ENCODE assay signal across 8 cellular contexts in genomic region chr11:64204464-64204989, GRCh38. TPM values are rescaled to one million over a fixed set of nuclear protein-coding genes. Genes with fewer than 3 reads are reported as not detected.
DNase-seq lines count a peak whose midpoint lies in the region; ATAC-seq and TF ChIP-seq lines count a peak whose summit lies in the region.

No MANE protein-coding gene starts in this region.

- intact Hi-C loops in testis (cut with DNase I; ENCODE audit: low total_unique reads) = loop anchor here (10.0 kb wide), 1 partner anchor 90 kb away; the partner anchor contains the start of gene KCNK4

- peak; percentile 71 for DNase-seq in DMS153 (lab: John Stamatoyannopoulos, UW)
- DNase-seq in MG63 = peak; percentile 76
- peak; percentile 78 for DNase-seq in RWPE2 (ENCODE audit: low spot score)
- peak; percentile 69 to 71 for DNase-seq in activated T-helper 1 cell treated with anti-CD3 and anti-CD28 coated beads, Interleukin-2, amount 50 U/mL, for 16 hours (ENCODE audit: low read depth in 1 of 2, low spot score in 1 of 2)
- peak; percentile 97 for DNase-seq in fibroblast of pulmonary artery (ENCODE audit: low read depth)
- DNase-seq in neuronal stem cell (ENCODE audit: low spot score) = peak; percentile 48
- DNase-seq in testis = peak; percentile 94

- H3K9me3 ChIP-seq in MG63 (no peaks in the 10 kb centered on the region), RWPE2 (ENCODE audit: severe bottlenecking) (no peaks in the 10 kb centered on the region), neuronal stem cell (replicated peaks in 1 of 2; ENCODE audit: control insufficient read depth in 2 of 2, insufficient read depth in 1 of 2, low read depth in 1 of 2, low read length in 2 of 2) (peaks cover 0 to 3% of the 10 kb centered on the region in 2 donors), testis (no peaks in the 10 kb centered on the region)

- no peak overlapping the region for H4K91ac ChIP-seq in neuronal stem cell (ENCODE audit: low read depth, low read length, poor library complexity)

- no peaks in the 10 kb centered on the region for H3K4me1 ChIP-seq in RWPE2 (ENCODE audit: insufficient read depth, poor library complexity, severe bottlenecking)
- peaks cover 6 to 11% of the 10 kb centered on the region in 2 donors for H3K4me1 ChIP-seq in neuronal stem cell (ENCODE audit: control insufficient read depth in 2 of 2, insufficient read depth in 1 of 2, low read depth in 1 of 2, low read length in 2 of 2)
- peaks cover 9% of the 10 kb centered on the region for H3K4me1 ChIP-seq in testis

- peak; percentile 87 for TF ChIP-seq CTCF in RWPE2 (IDR thresholded peaks at IDR 0.05; ENCODE audit: poor library complexity, severe bottlenecking)
- TF ChIP-seq CTCF in fibroblast of pulmonary artery (IDR thresholded peaks at IDR 0.05; ENCODE audit: low read length, missing control alignments) = peak; percentile 68
- peak; percentile 47 to 64 (median 61) for TF ChIP-seq CTCF in testis (IDR thresholded peaks at IDR 0.05)

- no peak overlapping the region for H3K4me2 ChIP-seq in neuronal stem cell (ENCODE audit: insufficient read depth, low read length, poor library complexity, severe bottlenecking)

- no peaks in the 10 kb centered on the region for H3K27me3 ChIP-seq in MG63
- H3K27me3 ChIP-seq in RWPE2 (ENCODE audit: insufficient read depth, poor library complexity, severe bottlenecking) = no peaks in the 10 kb centered on the region
- no peaks in the 10 kb centered on the region for H3K27me3 ChIP-seq in neuronal stem cell (ENCODE audit: control insufficient read depth in 3 of 3, insufficient read depth in 3 of 3, low read depth in 1 of 3, low read length in 3 of 3)
- H3K27me3 ChIP-seq in testis = no peaks in the 10 kb centered on the region

- H2AK5ac ChIP-seq in neuronal stem cell (ENCODE audit: low read depth, low read length) = no peak overlapping the region

- H3K79me1 ChIP-seq in neuronal stem cell (ENCODE audit: low read depth, low read length) = peaks cover 2% of the 10 kb centered on the region

- H3K36me3 ChIP-seq in MG63 = peaks cover 65% of the 10 kb centered on the region
- H3K36me3 ChIP-seq in RWPE2 (ENCODE audit: low read depth) = peaks cover 69% of the 10 kb centered on the region
- peaks cover 60 to 76% of the 10 kb centered on the region in 2 donors for H3K36me3 ChIP-seq in neuronal stem cell (replicated peaks in 1 of 2; ENCODE audit: control insufficient read depth in 2 of 2, insufficient read depth in 2 of 2, low read length in 2 of 2)
- no peaks in the 10 kb centered on the region for H3K36me3 ChIP-seq in testis (ENCODE audit: low read depth, missing control alignments)

- no peak overlapping the region for H3K27ac ChIP-seq in RWPE2 (ENCODE audit: poor library complexity, severe bottlenecking)
- H3K27ac ChIP-seq in neuronal stem cell (replicated peaks; ENCODE audit: low read length) = no peak overlapping the region
- peak overlapping the region in 1 of 2 donors; percentile 3 for H3K27ac ChIP-seq in testis

- H3K4me3 ChIP-seq in MG63 = no peak overlapping the region
- no peak overlapping the region for H3K4me3 ChIP-seq in RWPE2 (ENCODE audit: severe bottlenecking)
- H3K4me3 ChIP-seq in fibroblast of pulmonary artery (replicated peaks; ENCODE audit: low read depth, low read length) = no peak overlapping the region
- no peak overlapping the region for H3K4me3 ChIP-seq in neuronal stem cell (ENCODE audit: low read length in 2 of 2)
- no peak overlapping the region for H3K4me3 ChIP-seq in testis

- H2BK120ac ChIP-seq in neuronal stem cell (ENCODE audit: low read depth, low read length) = no peak overlapping the region

- no CpG with 5 or more reads among the region's 7 CpGs for WGBS in neuronal stem cell (ENCODE audit: extremely low coverage in 2 of 2, insufficient read length in 2 of 2, insufficient replicate concordance in 1 of 2), 2 donors
- 33 to 39% methylated on average over 6 to 7 of the region's 7 CpGs for WGBS in testis, 2 donors

- no peak overlapping the region for H2BK12ac ChIP-seq in neuronal stem cell (ENCODE audit: low read length)

- no peak overlapping the region for H2BK15ac ChIP-seq in neuronal stem cell (ENCODE audit: low read length)

- H4K8ac ChIP-seq in neuronal stem cell (ENCODE audit: low read depth, low read length) = no peak overlapping the region

- H3K23ac ChIP-seq in neuronal stem cell (ENCODE audit: low read depth, low read length, poor library complexity) = no peak overlapping the region

- H2BK5ac ChIP-seq in neuronal stem cell (ENCODE audit: low read length) = no peak overlapping the region

- H3K4ac ChIP-seq in neuronal stem cell (ENCODE audit: low read length) = no peak overlapping the region

- H2AFZ ChIP-seq in neuronal stem cell (ENCODE audit: low read length) = no peak overlapping the region

- peak; percentile 66 for ATAC-seq in RWPE2 (ENCODE audit: low read depth)
- ATAC-seq in HG03460 (IDR thresholded peaks at IDR 0.05; ENCODE audit: unreplicated experiment) = no peak

- TF ChIP-seq POLR2A in testis (IDR thresholded peaks at IDR 0.05) = no peak

- no peak overlapping the region for H3K14ac ChIP-seq in neuronal stem cell (ENCODE audit: low read length)

- no peak overlapping the region for H3K9ac ChIP-seq in neuronal stem cell (ENCODE audit: low read depth, low read length, poor library complexity)

- no peak overlapping the region for H3K18ac ChIP-seq in neuronal stem cell (ENCODE audit: low read length)

RNA-seq across cellular contexts. Expression of gene FERMT3, which starts 2.0 kb away (rescaled TPM):
- total RNA-seq in MG63 (2014; rRNA removed; shearing (Covaris generic); ENCODE audit: low replicate concordance) = not detected in 2 replicates
- 0.32 TPM for polyA plus RNA-seq in neuronal stem cell (2013, experiment 1 of 2)
- 0.44 TPM for polyA plus RNA-seq in neuronal stem cell (2013, experiment 2 of 2)
- 1 to 10 TPM; 7.2 to 8.2 TPM for total RNA-seq in testis
- 10.9 TPM for polyA plus RNA-seq in testis (ENCODE audit: insufficient read depth, low read depth, low replicate concordance)

RNA-seq across cellular contexts. Expression of gene STIP1, which starts 18.6 kb away (rescaled TPM):
- total RNA-seq in MG63 (2014; rRNA removed; shearing (Covaris generic); ENCODE audit: low replicate concordance) = 254 and 287 TPM in 2 replicates
- 160 TPM for polyA plus RNA-seq in neuronal stem cell (2013, experiment 1 of 2)
- 156 TPM for polyA plus RNA-seq in neuronal stem cell (2013, experiment 2 of 2)
- total RNA-seq in testis = 100 to 1,000 TPM; 221 to 247 TPM
- polyA plus RNA-seq in testis (ENCODE audit: insufficient read depth, low read depth, low replicate concordance) = 267 TPM

RNA-seq across cellular contexts. Expression of gene TRPT1, which starts 21.5 kb away (rescaled TPM):
- 24.6 and 26.3 TPM in 2 replicates for total RNA-seq in MG63 (2014; rRNA removed; shearing (Covaris generic); ENCODE audit: low replicate concordance)
- 53.3 TPM for polyA plus RNA-seq in neuronal stem cell (2013, experiment 1 of 2)
- 53.3 TPM for polyA plus RNA-seq in neuronal stem cell (2013, experiment 2 of 2)
- 10 to 100 TPM; 56.5 to 65.4 TPM for total RNA-seq in testis
- 93.7 TPM for polyA plus RNA-seq in testis (ENCODE audit: insufficient read depth, low read depth, low replicate concordance)

RNA-seq across cellular contexts. Expression of gene NUDT22, which starts 21.5 kb away (rescaled TPM):
- 21.5 and 34.2 TPM in 2 replicates for total RNA-seq in MG63 (2014; rRNA removed; shearing (Covaris generic); ENCODE audit: low replicate concordance)
- polyA plus RNA-seq in neuronal stem cell (2013, experiment 1 of 2) = 30.8 TPM
- polyA plus RNA-seq in neuronal stem cell (2013, experiment 2 of 2) = 29.4 TPM
- total RNA-seq in testis = 10 to 100 TPM; 50.9 to 52.7 TPM
- 19.0 TPM for polyA plus RNA-seq in testis (ENCODE audit: insufficient read depth, low read depth, low replicate concordance)

RNA-seq across cellular contexts. Expression of gene DNAJC4, which starts 25.8 kb away (rescaled TPM):
- 1.6 and 3.5 TPM in 2 replicates for total RNA-seq in MG63 (2014; rRNA removed; shearing (Covaris generic); ENCODE audit: low replicate concordance)
- 29.4 TPM for polyA plus RNA-seq in neuronal stem cell (2013, experiment 1 of 2)
- polyA plus RNA-seq in neuronal stem cell (2013, experiment 2 of 2) = 29.4 TPM
- total RNA-seq in testis = 100 to 1,000 TPM; 105 to 254 TPM
- polyA plus RNA-seq in testis (ENCODE audit: insufficient read depth, low read depth, low replicate concordance) = 303 TPM
